13 cellular contexts compared by ENCODE assay signal in genomic region chr6:72464791-72465691, GRCh38.
DNase-seq lines count a peak whose midpoint lies in the region; ATAC-seq and TF ChIP-seq lines count a peak whose summit lies in the region.
"Had no signal": no experiment of that assay in that cellular context is flagged by ENCODE, and none has a peak within 500 bp of the region (broad histone marks: within the 10 kb centered on the region; RNA-seq: fewer than 3 reads in every experiment).

No MANE protein-coding gene starts in this region.

- no peak overlapping the region for H3K9ac ChIP-seq in fibroblast of lung (ENCODE audit: insufficient read depth, low read length)

- in situ Hi-C loops in KBM-7 (cut with MboI; ENCODE audit: low pct_unique_long_range_greater_than_20kb, low sequenced_read_pairs), result no loop called here

- no peak overlapping the region for H2AFZ ChIP-seq in fibroblast of lung (ENCODE audit: low read length)

- H3K27ac ChIP-seq in RWPE1 (no peak overlapping the region), fibroblast of lung (ENCODE audit: insufficient read depth, low read length) (no peak overlapping the region), psoas muscle (no peak overlapping the region), vagina (no peak overlapping the region)
- H3K27ac ChIP-seq: neutrophil had no signal

- H3K4me1 ChIP-seq in fibroblast of lung (ENCODE audit: control insufficient read depth, extremely low read depth, insufficient read depth, low read length), result peaks cover 5% of the 10 kb centered on the region
- no peaks in the 10 kb centered on the region for H3K4me1 ChIP-seq in psoas muscle
- H3K4me1 ChIP-seq in vagina, result no peaks in the 10 kb centered on the region

- H4K20me1 ChIP-seq in fibroblast of lung (ENCODE audit: control insufficient read depth, extremely low read depth, insufficient read depth, low read length), result no peaks in the 10 kb centered on the region

- H3K79me2 ChIP-seq in fibroblast of lung (ENCODE audit: control insufficient read depth, insufficient read depth, low read length), result no peaks in the 10 kb centered on the region

- WGBS in psoas muscle, 3 donors, result 54 to 61% (median 55%) methylated on average over 4 of the region's 4 CpGs

- ATAC-seq in psoas muscle, result peak; percentile 58 to 93 (median 76)
- no peak for ATAC-seq in HG03565 (IDR thresholded peaks at IDR 0.05; ENCODE audit: unreplicated experiment)
- ATAC-seq: activated CD4-positive, alpha-beta T cell treated with anti-CD3 and anti-CD28 coated beads for 36 hours; activated naive CD4-positive, alpha-beta T cell treated with anti-CD3 and anti-CD28 coated beads, Interleukin-2, amount 50 U/mL, for 72 hours had no signal

- intact Hi-C loops in psoas muscle (cut with DNase I), result no loop called here
- intact Hi-C loops in vagina (cut with DNase I), result no loop called here

- no peaks in the 10 kb centered on the region for H3K27me3 ChIP-seq in fibroblast of lung (ENCODE audit: control insufficient read depth, insufficient read depth, low read length)
- peaks cover 0 to 1% (median 0%) of the 10 kb centered on the region in 3 donors for H3K27me3 ChIP-seq in psoas muscle (ENCODE audit: insufficient read depth in 3 of 3, low read length in 2 of 3)
- H3K27me3 ChIP-seq in vagina, result no peaks in the 10 kb centered on the region

- POLR2A ChIA-PET in RWPE1 (lab: Yijun Ruan, JAX; ENCODE audit: low non-redundant PET), result no interaction called here

- no peak overlapping the region for H3K4me3 ChIP-seq in fibroblast of lung (replicated peaks in 1 of 4; ENCODE audit: control extremely low read depth in 1 of 4, insufficient read depth in 1 of 4, low read depth in 3 of 4, low read length in 4 of 4)
- H3K4me3 ChIP-seq in psoas muscle, result no peak overlapping the region
- no peak overlapping the region for H3K4me3 ChIP-seq in vagina

- TF ChIP-seq CTCF in RWPE1 (conservative IDR thresholded peaks at IDR 0.05; ENCODE audit: low read depth) (no peak), fibroblast of lung (conservative IDR thresholded peaks at IDR 0.05 in 1 of 2, IDR thresholded peaks at IDR 0.05 in 1 of 2; ENCODE audit: low read depth in 1 of 2, low read length in 2 of 2) (no peak), psoas muscle (IDR thresholded peaks at IDR 0.05) (no peak), vagina (IDR thresholded peaks at IDR 0.05) (no peak)

- H3K4me2 ChIP-seq in fibroblast of lung (ENCODE audit: extremely low read depth, insufficient read depth, low read length), result peak overlapping the region; percentile 20

- H3K9me3 ChIP-seq in fibroblast of lung (ENCODE audit: control insufficient read depth, insufficient read depth, low read depth, low read length) (no peaks in the 10 kb centered on the region), psoas muscle (no peaks in the 10 kb centered on the region), vagina (no peaks in the 10 kb centered on the region)
- H3K9me3 ChIP-seq: neutrophil had no signal

- H3K36me3 ChIP-seq in fibroblast of lung (ENCODE audit: control insufficient read depth, insufficient read depth, low read length) (no peaks in the 10 kb centered on the region), psoas muscle (ENCODE audit: insufficient read depth in 1 of 2, low read depth in 1 of 2) (no peaks in the 10 kb centered on the region), vagina (no peaks in the 10 kb centered on the region)
- H3K36me3 ChIP-seq: neutrophil had no signal

- TF ChIP-seq POLR2A in vagina (IDR thresholded peaks at IDR 0.05), result no peak

- peak; percentile 60 for DNase-seq in GM04504 (ENCODE audit: low read depth)
- DNase-seq in RWPE1 (ENCODE audit: low spot score), result peak; percentile 59
- DNase-seq in fibroblast of lung (ENCODE audit: low read depth in 2 of 2), result peak; percentile 51 to 89
- no peak for DNase-seq in psoas muscle
- DNase-seq in DMS153 (lab: John Stamatoyannopoulos, UW), result no peak
- no peak for DNase-seq in vagina (ENCODE audit: extremely low spot score in 2 of 2)
- DNase-seq in KBM-7, result no peak
- DNase-seq: activated CD4-positive, alpha-beta T cell treated with anti-CD3 and anti-CD28 coated beads for 36 hours; MM.1S; NCI-H510A had no signal

- CTCF ChIA-PET in RWPE1 (lab: Yijun Ruan, JAX), result interaction anchor here (0.6 kb wide), 1 partner anchor 40 kb away, joined by 3 read pairs; no protein-coding TSS in a partner anchor

Comparison
In these comparisons a context has a peak if more than half of its experiments do, and no peak if none do; other contexts are left out.
1. DNase-seq: peak in GM04504 (single experiment), RWPE1 (single experiment) and fibroblast of lung (2 of 2); none in psoas muscle (0 of 2), DMS153 (single experiment), vagina (0 of 2) and KBM-7 (single experiment).